Comparison of ENCODE assay signal across 32 cellular contexts in genomic region chr4:54607521-54607920, GRCh38. TPM values are rescaled to one million over a fixed set of nuclear protein-coding genes. Genes with fewer than 3 reads are reported as not detected.
"Had no signal": no experiment of that assay in that cellular context is flagged by ENCODE, and none has a peak within 500 bp of the region (broad histone marks: within the 10 kb centered on the region; RNA-seq: fewer than 3 reads in every experiment).

No MANE protein-coding gene starts in this region.

- DNase-seq: Karpas-422, Kasumi-1, MG63, MM.1S, MV-4-11, NCI-H1048, NCI-H1092, NCI-H1092 treated with DMSO at 0.1 percent for 48 hours, NCI-H1105, NCI-H1105 treated with DMSO at 0.1 percent for 48 hours, NCI-H1417 treated with DMSO at 0.1 percent for 48 hours, NCI-H1436, NCI-H1436 treated with DMSO at 0.1 percent for 48 hours, NCI-H146, NCI-H1694 treated with DMSO at 0.1 percent for 48 hours, NCI-H1930, NCI-H2029, NCI-H2081, NCI-H2081 treated with DMSO at 0.1 percent for 48 hours, NCI-H2107, NCI-H2171, NCI-H2171 treated with DMSO at 0.1 percent for 48 hours, NCI-H2227 treated with DMSO at 0.1 percent for 48 hours, NCI-H226, NCI-H345, NCI-H446, NCI-H446 treated with DMSO at 0.1 percent for 48 hours, NCI-H510A had no signal

- H3K27me3 ChIP-seq: MG63 had no signal

- H3K9ac ChIP-seq: KMS-11 had no signal

- H3K36me3 ChIP-seq: MG63 had no signal

- H3K4me2 ChIP-seq: KMS-11 had no signal

- H3K4me3 ChIP-seq: MG63 had no signal

- H3K9me3 ChIP-seq: MG63 had no signal

- H3K27ac ChIP-seq: KMS-11 had no signal

RNA-seq across cellular contexts. Expression of gene KIT, which starts 50.2 kb away (rescaled TPM):
- total RNA-seq: LHCN-M2, MCF 10A, NCI-H460 had no signal
